1 cellular context compared by ENCODE assay signal in genomic region chr16:2867987-2868789, GRCh38.
TF ChIP-seq lines count a peak whose summit lies in the region.

No MANE protein-coding gene starts in this region.

TF ChIP-seq in WTC11, 78 proteins besides CTCF, POLR2A, EP300 and RAD21 (continued from another document and continues in another):
- no peak for TF ChIP-seq STAT6 (CRISPR knock-in tag; conservative IDR thresholded peaks at IDR 0.05; ENCODE audit: low read depth)
- TF ChIP-seq ZNF671 (CRISPR knock-in tag; IDR thresholded peaks at IDR 0.05) = no peak
- TF ChIP-seq HMGA2 (CRISPR knock-in tag; IDR thresholded peaks at IDR 0.05) = no peak
- no peak for TF ChIP-seq ZNF232 (CRISPR knock-in tag; IDR thresholded peaks at IDR 0.05)
- no peak for TF ChIP-seq ATF6 (CRISPR knock-in tag; IDR thresholded peaks at IDR 0.05)
- no peak for TF ChIP-seq ZNF281 (CRISPR knock-in tag; IDR thresholded peaks at IDR 0.05)
- no peak for TF ChIP-seq NR2C2 (CRISPR knock-in tag; IDR thresholded peaks at IDR 0.05)
- peak; percentile 67; the same call in 1 of the 2 replicates for TF ChIP-seq ZNF532 (CRISPR knock-in tag; IDR thresholded peaks at IDR 0.05; ENCODE audit: borderline replicate concordance)
- no peak for TF ChIP-seq GTF2I (CRISPR knock-in tag; conservative IDR thresholded peaks at IDR 0.05)
- no peak; the same call in 1 of the 2 replicates for TF ChIP-seq TEAD1 (CRISPR knock-in tag; IDR thresholded peaks at IDR 0.05)
- TF ChIP-seq PRDM15 (CRISPR knock-in tag; IDR thresholded peaks at IDR 0.05) = no peak
- TF ChIP-seq E2F4 (CRISPR knock-in tag; IDR thresholded peaks at IDR 0.05; ENCODE audit: borderline replicate concordance, low read depth) = no peak
- peak; percentile 82 for TF ChIP-seq MAX (CRISPR knock-in tag; IDR thresholded peaks at IDR 0.05)
- no peak for TF ChIP-seq FOXJ3 (CRISPR knock-in tag; IDR thresholded peaks at IDR 0.05; ENCODE audit: borderline replicate concordance)
- no peak for TF ChIP-seq OVOL2 (CRISPR knock-in tag; IDR thresholded peaks at IDR 0.05; ENCODE audit: borderline replicate concordance)
- TF ChIP-seq TP53 (CRISPR knock-in tag; IDR thresholded peaks at IDR 0.05) = no peak; the same call in 1 of the 2 replicates
- TF ChIP-seq ZNF219 (CRISPR knock-in tag; IDR thresholded peaks at IDR 0.05; ENCODE audit: borderline replicate concordance) = no peak
- no peak for TF ChIP-seq AFF4 (CRISPR knock-in tag; IDR thresholded peaks at IDR 0.05; ENCODE audit: borderline replicate concordance)
- no peak for TF ChIP-seq ZNF263 (CRISPR knock-in tag; IDR thresholded peaks at IDR 0.05; ENCODE audit: low read depth)
- TF ChIP-seq NFATC4 (CRISPR knock-in tag; IDR thresholded peaks at IDR 0.05) = no peak
- no peak for TF ChIP-seq GRHL2 (CRISPR knock-in tag; IDR thresholded peaks at IDR 0.05; ENCODE audit: insufficient replicate concordance, severe bottlenecking)
- 0 out of 2 replicates have a peak, but pooled peaks have one; percentile 15 for TF ChIP-seq FOXP1 (CRISPR knock-in tag; IDR thresholded peaks at IDR 0.05; ENCODE audit: borderline replicate concordance)
- TF ChIP-seq NFYB (CRISPR knock-in tag; conservative IDR thresholded peaks at IDR 0.05; ENCODE audit: low read depth) = no peak
- peak; percentile 93 for TF ChIP-seq HMGXB4 (CRISPR knock-in tag; IDR thresholded peaks at IDR 0.05)
- no peak for TF ChIP-seq PREB (CRISPR knock-in tag; IDR thresholded peaks at IDR 0.05; ENCODE audit: borderline replicate concordance)
